Comparison of ENCODE assay signal across 23 cellular contexts in genomic region chr1:85409516-85409915, GRCh38.
"Had no signal": no experiment of that assay in that cellular context is flagged by ENCODE, and none has a peak within 500 bp of the region (broad histone marks: within the 10 kb centered on the region; RNA-seq: fewer than 3 reads in every experiment).

No MANE protein-coding gene starts in this region.

- H3K27ac ChIP-seq: hepatocyte, sigmoid colon, skin epidermis, testis, tibial nerve had no signal

- H3K36me3 ChIP-seq: sigmoid colon, tibial nerve had no signal

- ATAC-seq: left colon; left ventricle myocardium superior; stimulated activated naive B cell treated with anti-CD40 and anti-IgM and Interleukin-4, amounts not matched to agents 10 μg/mL and 1 μg/mL and 100 μg/mL, for 72 hours; stimulated activated naive CD8-positive, alpha-beta T cell treated with anti-CD3 and anti-CD28 coated beads, Interleukin-15, amount 100 ng/mL, for 72 hours had no signal

- H3K4me3 ChIP-seq: hepatocyte, lung, sigmoid colon, skin epidermis, testis, tibial nerve had no signal

- H3K4me3 Mint-ChIP-seq: dendritic cell treated with granulocyte-macrophage colony-stimulating factor and Interleukin-4, amounts not matched to agents 40 ng/mL and 50 ng/mL, for 4 days; endodermal cell; naive B cell; nephron progenitor cell; stimulated activated naive B cell treated with anti-CD40 and anti-IgM and Interleukin-4, amounts not matched to agents 10 μg/mL and 1 μg/mL and 100 μg/mL, for 72 hours; stimulated activated naive CD8-positive, alpha-beta T cell treated with anti-CD3 and anti-CD28 coated beads, Interleukin-15, amount 100 ng/mL, for 72 hours had no signal

- H3K27me3 Mint-ChIP-seq: dendritic cell treated with granulocyte-macrophage colony-stimulating factor and Interleukin-4, amounts not matched to agents 40 ng/mL and 50 ng/mL, for 4 days; naive B cell; stimulated activated naive B cell treated with anti-CD40 and anti-IgM and Interleukin-4, amounts not matched to agents 10 μg/mL and 1 μg/mL and 100 μg/mL, for 72 hours had no signal

- H2AFZ ChIP-seq: hepatocyte had no signal

- DNase-seq: endodermal cell; erythroblast; foreskin melanocyte; head of caudate nucleus; left colon; left ventricle myocardium superior; mesendoderm; naive B cell; nephron progenitor cell; posterior cingulate gyrus; sigmoid colon; stimulated activated CD4-positive, alpha-beta T cell treated with anti-CD3 and anti-CD28 coated beads, Interleukin-2, amount 100 ng/mL, for 24 hours; stimulated activated CD4-positive, alpha-beta T cell treated with anti-CD3 and anti-CD28 coated beads, Interleukin-4, amount 100 ng/mL, for 4 hours; stimulated activated naive B cell treated with anti-CD40 and anti-IgM and Interleukin-4, amounts not matched to agents 10 μg/mL and 1 μg/mL and 100 μg/mL, for 72 hours; stimulated activated naive CD8-positive, alpha-beta T cell treated with anti-CD3 and anti-CD28 coated beads, Interleukin-15, amount 100 ng/mL, for 72 hours; testis had no signal

- H3K9me3 Mint-ChIP-seq: dendritic cell treated with granulocyte-macrophage colony-stimulating factor and Interleukin-4, amounts not matched to agents 40 ng/mL and 50 ng/mL, for 4 days; endodermal cell; naive B cell; nephron progenitor cell; stimulated activated naive B cell treated with anti-CD40 and anti-IgM and Interleukin-4, amounts not matched to agents 10 μg/mL and 1 μg/mL and 100 μg/mL, for 72 hours; stimulated activated naive CD8-positive, alpha-beta T cell treated with anti-CD3 and anti-CD28 coated beads, Interleukin-15, amount 100 ng/mL, for 72 hours had no signal

- H3K9me3 ChIP-seq: sigmoid colon, testis, tibial nerve had no signal

- H3K27ac Mint-ChIP-seq: dendritic cell treated with granulocyte-macrophage colony-stimulating factor and Interleukin-4, amounts not matched to agents 40 ng/mL and 50 ng/mL, for 4 days; endodermal cell; naive B cell; nephron progenitor cell; stimulated activated naive B cell treated with anti-CD40 and anti-IgM and Interleukin-4, amounts not matched to agents 10 μg/mL and 1 μg/mL and 100 μg/mL, for 72 hours; stimulated activated naive CD8-positive, alpha-beta T cell treated with anti-CD3 and anti-CD28 coated beads, Interleukin-15, amount 100 ng/mL, for 72 hours had no signal

- H3K4me2 ChIP-seq: hepatocyte had no signal

- FAIRE-seq: colon, endothelial cell of umbilical vein had no signal

- H3K4me1 Mint-ChIP-seq: naive B cell; nephron progenitor cell; stimulated activated naive B cell treated with anti-CD40 and anti-IgM and Interleukin-4, amounts not matched to agents 10 μg/mL and 1 μg/mL and 100 μg/mL, for 72 hours; stimulated activated naive CD8-positive, alpha-beta T cell treated with anti-CD3 and anti-CD28 coated beads, Interleukin-15, amount 100 ng/mL, for 72 hours had no signal

- H3K27me3 ChIP-seq: hepatocyte, sigmoid colon, testis, tibial nerve had no signal
